1 cellular context compared by ENCODE assay signal in the genomic region with DNA sequence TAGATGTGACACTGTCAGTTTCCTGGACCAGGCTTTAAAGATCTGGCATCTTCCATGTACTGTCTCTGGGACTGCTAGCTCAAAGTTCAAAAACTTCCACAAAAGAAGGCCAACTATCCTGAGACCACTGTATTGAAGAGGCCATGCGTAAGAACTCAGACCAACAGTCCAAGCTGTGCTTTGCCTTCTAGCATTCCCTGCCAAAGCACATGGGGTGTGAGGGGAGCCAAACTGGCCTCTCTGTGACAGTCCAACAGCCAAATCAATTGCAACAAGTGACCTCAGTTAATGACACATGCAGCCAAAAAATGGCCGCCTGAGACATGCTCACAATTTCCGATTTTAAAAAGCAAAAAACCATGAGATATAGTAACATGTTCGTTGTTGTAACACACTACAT.
TF ChIP-seq lines count a peak whose summit lies in the region.

No MANE protein-coding gene starts in this region.

TF ChIP-seq in GM23338, 12 proteins besides CTCF, POLR2A, EP300 and RAD21 (continued from another document):
- TF ChIP-seq, protein P1, sequence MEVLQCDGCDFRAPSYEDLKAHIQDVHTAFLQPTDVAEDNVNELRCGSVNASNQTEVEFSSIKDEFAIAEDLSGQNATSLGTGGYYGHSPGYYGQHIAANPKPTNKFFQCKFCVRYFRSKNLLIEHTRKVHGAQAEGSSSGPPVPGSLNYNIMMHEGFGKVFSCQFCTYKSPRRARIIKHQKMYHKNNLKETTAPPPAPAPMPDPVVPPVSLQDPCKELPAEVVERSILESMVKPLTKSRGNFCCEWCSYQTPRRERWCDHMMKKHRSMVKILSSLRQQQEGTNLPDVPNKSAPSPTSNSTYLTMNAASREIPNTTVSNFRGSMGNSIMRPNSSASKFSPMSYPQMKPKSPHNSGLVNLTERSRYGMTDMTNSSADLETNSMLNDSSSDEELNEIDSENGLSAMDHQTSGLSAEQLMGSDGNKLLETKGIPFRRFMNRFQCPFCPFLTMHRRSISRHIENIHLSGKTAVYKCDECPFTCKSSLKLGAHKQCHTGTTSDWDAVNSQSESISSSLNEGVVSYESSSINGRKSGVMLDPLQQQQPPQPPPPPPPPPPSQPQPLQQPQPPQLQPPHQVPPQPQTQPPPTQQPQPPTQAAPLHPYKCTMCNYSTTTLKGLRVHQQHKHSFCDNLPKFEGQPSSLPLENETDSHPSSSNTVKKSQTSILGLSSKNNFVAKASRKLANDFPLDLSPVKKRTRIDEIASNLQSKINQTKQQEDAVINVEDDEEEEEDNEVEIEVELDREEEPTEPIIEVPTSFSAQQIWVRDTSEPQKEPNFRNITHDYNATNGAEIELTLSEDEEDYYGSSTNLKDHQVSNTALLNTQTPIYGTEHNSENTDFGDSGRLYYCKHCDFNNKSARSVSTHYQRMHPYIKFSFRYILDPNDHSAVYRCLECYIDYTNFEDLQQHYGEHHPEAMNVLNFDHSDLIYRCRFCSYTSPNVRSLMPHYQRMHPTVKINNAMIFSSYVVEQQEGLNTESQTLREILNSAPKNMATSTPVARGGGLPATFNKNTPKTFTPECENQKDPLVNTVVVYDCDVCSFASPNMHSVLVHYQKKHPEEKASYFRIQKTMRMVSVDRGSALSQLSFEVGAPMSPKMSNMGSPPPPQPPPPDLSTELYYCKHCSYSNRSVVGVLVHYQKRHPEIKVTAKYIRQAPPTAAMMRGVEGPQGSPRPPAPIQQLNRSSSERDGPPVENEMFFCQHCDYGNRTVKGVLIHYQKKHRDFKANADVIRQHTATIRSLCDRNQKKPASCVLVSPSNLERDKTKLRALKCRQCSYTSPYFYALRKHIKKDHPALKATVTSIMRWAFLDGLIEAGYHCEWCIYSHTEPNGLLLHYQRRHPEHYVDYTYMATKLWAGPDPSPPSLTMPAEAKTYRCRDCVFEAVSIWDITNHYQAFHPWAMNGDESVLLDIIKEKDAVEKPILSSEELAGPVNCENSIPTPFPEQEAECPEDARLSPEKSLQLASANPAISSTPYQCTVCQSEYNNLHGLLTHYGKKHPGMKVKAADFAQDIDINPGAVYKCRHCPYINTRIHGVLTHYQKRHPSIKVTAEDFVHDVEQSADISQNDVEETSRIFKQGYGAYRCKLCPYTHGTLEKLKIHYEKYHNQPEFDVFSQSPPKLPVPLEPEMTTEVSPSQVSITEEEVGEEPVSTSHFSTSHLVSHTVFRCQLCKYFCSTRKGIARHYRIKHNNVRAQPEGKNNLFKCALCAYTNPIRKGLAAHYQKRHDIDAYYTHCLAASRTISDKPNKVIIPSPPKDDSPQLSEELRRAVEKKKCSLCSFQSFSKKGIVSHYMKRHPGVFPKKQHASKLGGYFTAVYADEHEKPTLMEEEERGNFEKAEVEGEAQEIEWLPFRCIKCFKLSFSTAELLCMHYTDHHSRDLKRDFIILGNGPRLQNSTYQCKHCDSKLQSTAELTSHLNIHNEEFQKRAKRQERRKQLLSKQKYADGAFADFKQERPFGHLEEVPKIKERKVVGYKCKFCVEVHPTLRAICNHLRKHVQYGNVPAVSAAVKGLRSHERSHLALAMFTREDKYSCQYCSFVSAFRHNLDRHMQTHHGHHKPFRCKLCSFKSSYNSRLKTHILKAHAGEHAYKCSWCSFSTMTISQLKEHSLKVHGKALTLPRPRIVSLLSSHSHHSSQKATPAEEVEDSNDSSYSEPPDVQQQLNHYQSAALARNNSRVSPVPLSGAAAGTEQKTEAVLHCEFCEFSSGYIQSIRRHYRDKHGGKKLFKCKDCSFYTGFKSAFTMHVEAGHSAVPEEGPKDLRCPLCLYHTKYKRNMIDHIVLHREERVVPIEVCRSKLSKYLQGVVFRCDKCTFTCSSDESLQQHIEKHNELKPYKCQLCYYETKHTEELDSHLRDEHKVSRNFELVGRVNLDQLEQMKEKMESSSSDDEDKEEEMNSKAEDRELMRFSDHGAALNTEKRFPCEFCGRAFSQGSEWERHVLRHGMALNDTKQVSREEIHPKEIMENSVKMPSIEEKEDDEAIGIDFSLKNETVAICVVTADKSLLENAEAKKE (CRISPR knock-in tag; IDR thresholded peaks at IDR 0.05), result no peak
- no peak for TF ChIP-seq EZH2phosphoT487 (IDR thresholded peaks at IDR 0.05; ENCODE audit: unreplicated experiment)
- TF ChIP-seq STAT1 (IDR thresholded peaks at IDR 0.05; ENCODE audit: unreplicated experiment), result no peak
- TF ChIP-seq ETS1 (IDR thresholded peaks at IDR 0.05), result no peak
- TF ChIP-seq ZNF331 (CRISPR knock-in tag; IDR thresholded peaks at IDR 0.05; ENCODE audit: low read depth), result no peak
- no peak for TF ChIP-seq EZH2 (IDR thresholded peaks at IDR 0.05; ENCODE audit: low read depth, unreplicated experiment)
TF ChIP-seq in GM23338: peak in this region for 0.
